Comparison of ENCODE assay signal across 30 cellular contexts in genomic region chr16:89120281-89120680, GRCh38. TPM values are rescaled to one million over a fixed set of nuclear protein-coding genes. Genes with fewer than 3 reads are reported as not detected.
DNase-seq lines count a peak whose midpoint lies in the region; ATAC-seq and TF ChIP-seq lines count a peak whose summit lies in the region.
"Had no signal": no experiment of that assay in that cellular context is flagged by ENCODE, and none has a peak within 500 bp of the region (broad histone marks: within the 10 kb centered on the region; RNA-seq: fewer than 3 reads in every experiment).

No MANE protein-coding gene starts in this region.

- H3K4me3 Mint-ChIP-seq in IgD-negative memory B cell (peak overlapping the region in 1 of 4 donors; percentile 41), glutamatergic neuron (ENCODE audit: unreplicated experiment) (no peak overlapping the region)
- H3K4me3 Mint-ChIP-seq: immature natural killer cell, nephron, type B pancreatic cell had no signal

- no peaks in the 10 kb centered on the region for H3K9me3 Mint-ChIP-seq in IgD-negative memory B cell
- peaks cover 8% of the 10 kb centered on the region for H3K9me3 Mint-ChIP-seq in glutamatergic neuron (ENCODE audit: unreplicated experiment)
- H3K9me3 Mint-ChIP-seq: immature natural killer cell, nephron, type B pancreatic cell had no signal

- TF ChIP-seq POLR2A in vagina (IDR thresholded peaks at IDR 0.05) (no peak), suprapubic skin (IDR thresholded peaks at IDR 0.05) (no peak)

- intact Hi-C loops in Right ventricle myocardium inferior (cut with DNase I), result no loop called here
- intact Hi-C loops in cardiac septum (cut with DNase I), result no loop called here
- intact Hi-C loops in vagina (cut with DNase I), result no loop called here

- H2AFZ ChIP-seq in osteoblast (ENCODE audit: low read length), result no peak overlapping the region

- H3K27me3 ChIP-seq in osteoblast (ENCODE audit: insufficient read depth, low read length) (no peaks in the 10 kb centered on the region), vagina (no peaks in the 10 kb centered on the region), suprapubic skin (no peaks in the 10 kb centered on the region), foreskin keratinocyte (no peaks in the 10 kb centered on the region)
- H3K27me3 ChIP-seq: BLaER1 treated with 17β-estradiol and CSF1 and Interleukin-3, amounts not matched to agents 10 nM and 100 nM; cardiac muscle cell; esophagus squamous epithelium; pancreas had no signal

- H4K20me1 ChIP-seq in osteoblast (ENCODE audit: insufficient read depth, low read length), result no peaks in the 10 kb centered on the region

- H3K27me3 Mint-ChIP-seq in IgD-negative memory B cell (no peaks in the 10 kb centered on the region), glutamatergic neuron (ENCODE audit: unreplicated experiment) (no peaks in the 10 kb centered on the region)
- H3K27me3 Mint-ChIP-seq: type B pancreatic cell had no signal

- TF ChIP-seq CTCF in glutamatergic neuron (IDR thresholded peaks at IDR 0.05; ENCODE audit: partially characterized antibody, unreplicated experiment) (no peak), osteoblast (IDR thresholded peaks at IDR 0.05; ENCODE audit: extremely low read depth, low read depth, low read length) (no peak), vagina (IDR thresholded peaks at IDR 0.05) (no peak), suprapubic skin (IDR thresholded peaks at IDR 0.05) (no peak), foreskin keratinocyte (conservative IDR thresholded peaks at IDR 0.05) (no peak)

- H3K36me3 ChIP-seq in osteoblast (ENCODE audit: insufficient read depth, low read length), result peaks cover 18% of the 10 kb centered on the region
- peaks cover 0 to 41% of the 10 kb centered on the region in 2 donors for H3K36me3 ChIP-seq in vagina
- H3K36me3 ChIP-seq in suprapubic skin, result peaks cover 68% of the 10 kb centered on the region

- TF ChIP-seq EP300 in suprapubic skin (IDR thresholded peaks at IDR 0.05), result no peak

- ATAC-seq in Right ventricle myocardium inferior (no peak), foreskin keratinocyte (no peak)
- ATAC-seq: left lobe of liver, pancreas had no signal

- no peaks in the 10 kb centered on the region for H3K4me1 ChIP-seq in osteoblast (ENCODE audit: insufficient read depth, low read length)
- no peaks in the 10 kb centered on the region for H3K4me1 ChIP-seq in vagina
- H3K4me1 ChIP-seq in suprapubic skin, result peaks cover 10% of the 10 kb centered on the region
- peaks cover under 1% of the 10 kb centered on the region for H3K4me1 ChIP-seq in foreskin keratinocyte
- H3K4me1 ChIP-seq: pancreas had no signal

- no peak overlapping the region for H3K4me2 ChIP-seq in osteoblast (ENCODE audit: insufficient read depth, low read length)
- H3K4me2 ChIP-seq: smooth muscle cell had no signal

- H3K4me3 ChIP-seq in osteoblast (ENCODE audit: insufficient read depth, low read length) (no peak overlapping the region), vagina (no peak overlapping the region), suprapubic skin (no peak overlapping the region)
- H3K4me3 ChIP-seq: BLaER1 treated with 17β-estradiol and CSF1 and Interleukin-3, amounts not matched to agents 10 nM and 100 nM; cardiac muscle cell; esophagus squamous epithelium; pancreas; smooth muscle cell had no signal

- H3K36me3 Mint-ChIP-seq in IgD-negative memory B cell (peaks cover 7% of the 10 kb centered on the region), glutamatergic neuron (ENCODE audit: unreplicated experiment) (peaks cover 5% of the 10 kb centered on the region)

- H3K9me3 ChIP-seq in osteoblast (ENCODE audit: low read depth, low read length), result no peaks in the 10 kb centered on the region
- H3K9me3 ChIP-seq in vagina, result no peaks in the 10 kb centered on the region
- H3K9me3 ChIP-seq in suprapubic skin, result no peaks in the 10 kb centered on the region
- H3K9me3 ChIP-seq: esophagus squamous epithelium, pancreas had no signal

- H3K4me1 Mint-ChIP-seq in IgD-negative memory B cell (peaks cover 21 to 36% (median 30%) of the 10 kb centered on the region in 3 donors), glutamatergic neuron (ENCODE audit: low read depth, unreplicated experiment) (peaks cover 12% of the 10 kb centered on the region)
- H3K4me1 Mint-ChIP-seq: nephron had no signal

- H3K27ac Mint-ChIP-seq in IgD-negative memory B cell (peak overlapping the region in 2 of 3 donors; percentile 78 to 89), glutamatergic neuron (ENCODE audit: unreplicated experiment) (no peak overlapping the region)
- H3K27ac Mint-ChIP-seq: nephron, type B pancreatic cell had no signal

- DNase-seq in Right ventricle myocardium inferior (ENCODE audit: missing footprints) (peak; percentile 40), cardiac septum (ENCODE audit: low spot score) (no peak), glutamatergic neuron (peak; percentile 4), osteoblast (ENCODE audit: insufficient read length, low spot score, missing footprints) (peak; percentile 69), vagina (ENCODE audit: extremely low spot score in 2 of 2) (no peak), suprapubic skin (ENCODE audit: low spot score in 2 of 2) (no peak), foreskin keratinocyte (no peak)
- DNase-seq: activated CD4-positive, alpha-beta T cell treated with anti-CD3 and anti-CD28 coated beads for 1 hour; activated T-cell treated with anti-CD3 and anti-CD28 coated beads, Interleukin-2, amount 50 U/mL, for 1 hour; dermis blood vessel endothelial cell; esophagus squamous epithelium; hypothalamus; immature natural killer cell; Karpas-422; NCI-H1436; NCI-H345; NCI-H774; retina; stimulated activated CD4-positive, alpha-beta T cell treated with anti-CD3 and anti-CD28 coated beads, Interleukin-2, amount 100 ng/mL, for 24 hours had no signal

- WGBS in suprapubic skin, result 94% methylated on average over 13 of the region's 14 CpGs

- H3K27ac ChIP-seq in osteoblast (ENCODE audit: low read depth, low read length), result no peak overlapping the region
- no peak overlapping the region for H3K27ac ChIP-seq in vagina
- H3K27ac ChIP-seq in suprapubic skin, result no peak overlapping the region
- H3K27ac ChIP-seq in foreskin keratinocyte, result no peak overlapping the region
- H3K27ac ChIP-seq: cardiac muscle cell, esophagus squamous epithelium, pancreas had no signal

- no peaks in the 10 kb centered on the region for H3K79me2 ChIP-seq in osteoblast (ENCODE audit: insufficient read depth, low read length)

RNA-seq across cellular contexts. Expression of gene ACSF3, which starts 26.6 kb away (rescaled TPM):
- total RNA-seq in Right ventricle myocardium inferior, result 17.0 TPM
- 14.7 TPM for total RNA-seq in cardiac septum
- 53.9 TPM for polyA plus RNA-seq in IgD-negative memory B cell
- 29.3 TPM for total RNA-seq in glutamatergic neuron (ENCODE audit: unreplicated experiment)
- 25.6 and 29.3 TPM in 2 replicates for total RNA-seq in osteoblast
- 23.3 TPM for total RNA-seq in vagina
- 10 to 100 TPM; 26.1 to 55.1 (median 32.5) TPM for total RNA-seq in suprapubic skin
- 16.9 and 19.0 TPM in 2 replicates for total RNA-seq in foreskin keratinocyte
- 17.8 and 18.7 TPM in 2 replicates for polyA plus RNA-seq in foreskin keratinocyte

RNA-seq across cellular contexts. Expression of gene CDH15, which starts 51.3 kb away (rescaled TPM):
- total RNA-seq in Right ventricle myocardium inferior, result not detected
- 0.27 TPM for total RNA-seq in cardiac septum
- polyA plus RNA-seq in IgD-negative memory B cell, result not detected
- 12.6 TPM for total RNA-seq in glutamatergic neuron (ENCODE audit: unreplicated experiment)
- total RNA-seq in osteoblast, result 1.5 and 2.2 TPM in 2 replicates
- not detected for total RNA-seq in vagina
- total RNA-seq in suprapubic skin, result under 1 TPM in 2 of 4 donors, not detected in 2; 0.16 to 0.48 TPM
- total RNA-seq in foreskin keratinocyte, result 0.07 TPM in 1 of 2 replicates, not detected in the other
- 0.06 TPM in 1 of 2 replicates, not detected in the other for polyA plus RNA-seq in foreskin keratinocyte
- total RNA-seq: Daoy; dermis blood vessel endothelial cell; esophagus squamous epithelium; SK-MEL-5; T-helper 1 cell treated with Interleukin-12 subunit alpha and Interleukin-12 subunit beta and Interleukin-4 antibody, amounts not matched to agents 30 ng/mL and 1 ng/mL, for 36 hours had no signal
- polyA plus RNA-seq: immature natural killer cell had no signal

Comparison
In these comparisons a context has a peak if more than half of its experiments do, and no peak if none do; other contexts are left out.
1. DNase-seq: peak in Right ventricle myocardium inferior (single experiment), glutamatergic neuron (single experiment) and osteoblast (single experiment); none in cardiac septum (single experiment), vagina (0 of 2), suprapubic skin (0 of 2) and foreskin keratinocyte (0 of 2).